In genomic region chr10:74792726-74793125, GRCh38 we compare ENCODE assay signal across 25 cellular contexts.
"Had no signal": no experiment of that assay in that cellular context is flagged by ENCODE, and none has a peak within 500 bp of the region (broad histone marks: within the 10 kb centered on the region; RNA-seq: fewer than 3 reads in every experiment).

No MANE protein-coding gene starts in this region.

- H3K4me3 ChIP-seq: colonic mucosa, dorsolateral prefrontal cortex, esophagus muscularis mucosa, gastrocnemius medialis, heart right ventricle, left lung, lower lobe of right lung, mucosa of descending colon had no signal

- DNase-seq: colonic mucosa; cortex of kidney; dorsolateral prefrontal cortex; effector CD4-positive, alpha-beta T cell; effector memory CD4-positive, alpha-beta T cell; endodermal cell; foreskin keratinocyte; gastrocnemius medialis; glutamatergic neuron; head of caudate nucleus; heart right ventricle; hippocampal formation; left cardiac atrium; left lung; left ventricle myocardium superior; lower lobe of right lung; mesenchymal stem cell; mucosa of descending colon; naive B cell had no signal

- H3K4me1 Mint-ChIP-seq: mesothelial cell of epicardium had no signal

- H3K36me3 ChIP-seq: colonic mucosa, esophagus muscularis mucosa, gastrocnemius medialis, heart right ventricle, left lung, lower lobe of right lung had no signal

- H3K9me3 Mint-ChIP-seq: dendritic cell treated with granulocyte-macrophage colony-stimulating factor and Interleukin-4, amounts not matched to agents 40 ng/mL and 50 ng/mL, for 4 days; endodermal cell; naive B cell had no signal

- FAIRE-seq: endometrium, islet of Langerhans, keratinocyte had no signal

- H3K27me3 Mint-ChIP-seq: dendritic cell treated with granulocyte-macrophage colony-stimulating factor and Interleukin-4, amounts not matched to agents 40 ng/mL and 50 ng/mL, for 4 days had no signal

- H3K4me3 Mint-ChIP-seq: dendritic cell treated with granulocyte-macrophage colony-stimulating factor and Interleukin-4, amounts not matched to agents 40 ng/mL and 50 ng/mL, for 4 days; endodermal cell; mesothelial cell of epicardium; naive B cell had no signal

- H3K9me3 ChIP-seq: colonic mucosa, esophagus muscularis mucosa, gastrocnemius medialis, heart right ventricle, left lung, lower lobe of right lung, mucosa of descending colon had no signal

- H3K27ac ChIP-seq: colonic mucosa, dorsolateral prefrontal cortex, esophagus muscularis mucosa, foreskin keratinocyte, gastrocnemius medialis, heart right ventricle, left lung, lower lobe of right lung had no signal

- H3K36me3 Mint-ChIP-seq: mesothelial cell of epicardium had no signal

- H3K27me3 ChIP-seq: colonic mucosa, dorsolateral prefrontal cortex, esophagus muscularis mucosa, gastrocnemius medialis, heart right ventricle, left lung had no signal

- H3K27ac Mint-ChIP-seq: dendritic cell treated with granulocyte-macrophage colony-stimulating factor and Interleukin-4, amounts not matched to agents 40 ng/mL and 50 ng/mL, for 4 days; endodermal cell; mesothelial cell of epicardium had no signal

- H3K4me1 ChIP-seq: colonic mucosa, esophagus muscularis mucosa, foreskin keratinocyte, gastrocnemius medialis, heart right ventricle, left lung, lower lobe of right lung had no signal
